ENCODE assay signal across 1 cellular context in genomic region chr20:31523361-31524283, GRCh38.
TF ChIP-seq lines count a peak whose summit lies in the region.

No MANE protein-coding gene starts in this region.

TF ChIP-seq in HepG2, 621 proteins besides CTCF, POLR2A, EP300 and RAD21 (continued from another document and continues in another):
- TF ChIP-seq ZFP90 (CRISPR knock-in tag; IDR thresholded peaks at IDR 0.05; ENCODE audit: borderline replicate concordance) (no peak), ZNF557 (CRISPR knock-in tag; IDR thresholded peaks at IDR 0.05) (no peak), ZFP36L2 (CRISPR knock-in tag; IDR thresholded peaks at IDR 0.05) (no peak), ZNF18 (CRISPR knock-in tag; IDR thresholded peaks at IDR 0.05; ENCODE audit: insufficient replicate concordance) (no peak), RBFOX2 (IDR thresholded peaks at IDR 0.05; ENCODE audit: low read depth, low read length) (peak; percentile 39), ZNF496 (CRISPR knock-in tag; IDR thresholded peaks at IDR 0.05; ENCODE audit: insufficient replicate concordance) (no peak), HNF4A (CRISPR knock-in tag; IDR thresholded peaks at IDR 0.05) (no peak), PITX1 (CRISPR knock-in tag; IDR thresholded peaks at IDR 0.05) (no peak), YY1 (IDR thresholded peaks at IDR 0.05; ENCODE audit: insufficient read depth, insufficient replicate concordance, low read depth, low read length) (no peak), FOXO4 (CRISPR knock-in tag; conservative IDR thresholded peaks at IDR 0.05) (no peak), ZNF512 (CRISPR knock-in tag; IDR thresholded peaks at IDR 0.05) (no peak), RBM22 (optimal IDR thresholded peaks at IDR 0.05; ENCODE audit: low read length) (peak; percentile 14), ATF7 (IDR thresholded peaks at IDR 0.05) (no peak), ATF7 (CRISPR knock-in tag; IDR thresholded peaks at IDR 0.05) (no peak), FOXO1 (CRISPR knock-in tag; IDR thresholded peaks at IDR 0.05) (no peak), NFE2L1 (CRISPR knock-in tag; IDR thresholded peaks at IDR 0.05; ENCODE audit: borderline replicate concordance) (no peak), ZNF770 (CRISPR knock-in tag; IDR thresholded peaks at IDR 0.05) (peak; percentile 46; the same call in 1 of the 2 replicates), SCMH1 (CRISPR knock-in tag; IDR thresholded peaks at IDR 0.05; ENCODE audit: borderline replicate concordance) (no peak), RNF219 (CRISPR knock-in tag; IDR thresholded peaks at IDR 0.05) (no peak), ZNF652 (CRISPR knock-in tag; IDR thresholded peaks at IDR 0.05; ENCODE audit: borderline replicate concordance, low read depth) (no peak), ZNF44 (CRISPR knock-in tag; IDR thresholded peaks at IDR 0.05) (no peak), ZNF574 (CRISPR knock-in tag; IDR thresholded peaks at IDR 0.05) (no peak), EHMT2 (IDR thresholded peaks at IDR 0.05; ENCODE audit: borderline replicate concordance, low read depth, low read length) (no peak), ZSCAN31 (CRISPR knock-in tag; IDR thresholded peaks at IDR 0.05; ENCODE audit: low read depth) (no peak), HNRNPUL1 (IDR thresholded peaks at IDR 0.05; ENCODE audit: low read depth, low read length) (no peak), ATM (IDR thresholded peaks at IDR 0.05; ENCODE audit: borderline replicate concordance) (no peak)
- TF ChIP-seq, protein P1, sequence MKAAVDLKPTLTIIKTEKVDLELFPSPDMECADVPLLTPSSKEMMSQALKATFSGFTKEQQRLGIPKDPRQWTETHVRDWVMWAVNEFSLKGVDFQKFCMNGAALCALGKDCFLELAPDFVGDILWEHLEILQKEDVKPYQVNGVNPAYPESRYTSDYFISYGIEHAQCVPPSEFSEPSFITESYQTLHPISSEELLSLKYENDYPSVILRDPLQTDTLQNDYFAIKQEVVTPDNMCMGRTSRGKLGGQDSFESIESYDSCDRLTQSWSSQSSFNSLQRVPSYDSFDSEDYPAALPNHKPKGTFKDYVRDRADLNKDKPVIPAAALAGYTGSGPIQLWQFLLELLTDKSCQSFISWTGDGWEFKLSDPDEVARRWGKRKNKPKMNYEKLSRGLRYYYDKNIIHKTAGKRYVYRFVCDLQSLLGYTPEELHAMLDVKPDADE (CRISPR knock-in tag; IDR thresholded peaks at IDR 0.05): no peak
- TF ChIP-seq, protein P2, sequence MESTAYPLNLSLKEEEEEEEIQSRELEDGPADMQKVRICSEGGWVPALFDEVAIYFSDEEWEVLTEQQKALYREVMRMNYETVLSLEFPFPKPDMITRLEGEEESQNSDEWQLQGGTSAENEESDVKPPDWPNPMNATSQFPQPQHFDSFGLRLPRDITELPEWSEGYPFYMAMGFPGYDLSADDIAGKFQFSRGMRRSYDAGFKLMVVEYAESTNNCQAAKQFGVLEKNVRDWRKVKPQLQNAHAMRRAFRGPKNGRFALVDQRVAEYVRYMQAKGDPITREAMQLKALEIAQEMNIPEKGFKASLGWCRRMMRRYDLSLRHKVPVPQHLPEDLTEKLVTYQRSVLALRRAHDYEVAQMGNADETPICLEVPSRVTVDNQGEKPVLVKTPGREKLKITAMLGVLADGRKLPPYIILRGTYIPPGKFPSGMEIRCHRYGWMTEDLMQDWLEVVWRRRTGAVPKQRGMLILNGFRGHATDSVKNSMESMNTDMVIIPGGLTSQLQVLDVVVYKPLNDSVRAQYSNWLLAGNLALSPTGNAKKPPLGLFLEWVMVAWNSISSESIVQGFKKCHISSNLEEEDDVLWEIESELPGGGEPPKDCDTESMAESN (CRISPR knock-in tag; conservative IDR thresholded peaks at IDR 0.05): no peak
- TF ChIP-seq, protein P3, sequence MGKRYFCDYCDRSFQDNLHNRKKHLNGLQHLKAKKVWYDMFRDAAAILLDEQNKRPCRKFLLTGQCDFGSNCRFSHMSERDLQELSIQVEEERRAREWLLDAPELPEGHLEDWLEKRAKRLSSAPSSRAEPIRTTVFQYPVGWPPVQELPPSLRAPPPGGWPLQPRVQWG (CRISPR knock-in tag; IDR thresholded peaks at IDR 0.05; ENCODE audit: borderline replicate concordance, low read depth): no peak
- TF ChIP-seq, protein P4, sequence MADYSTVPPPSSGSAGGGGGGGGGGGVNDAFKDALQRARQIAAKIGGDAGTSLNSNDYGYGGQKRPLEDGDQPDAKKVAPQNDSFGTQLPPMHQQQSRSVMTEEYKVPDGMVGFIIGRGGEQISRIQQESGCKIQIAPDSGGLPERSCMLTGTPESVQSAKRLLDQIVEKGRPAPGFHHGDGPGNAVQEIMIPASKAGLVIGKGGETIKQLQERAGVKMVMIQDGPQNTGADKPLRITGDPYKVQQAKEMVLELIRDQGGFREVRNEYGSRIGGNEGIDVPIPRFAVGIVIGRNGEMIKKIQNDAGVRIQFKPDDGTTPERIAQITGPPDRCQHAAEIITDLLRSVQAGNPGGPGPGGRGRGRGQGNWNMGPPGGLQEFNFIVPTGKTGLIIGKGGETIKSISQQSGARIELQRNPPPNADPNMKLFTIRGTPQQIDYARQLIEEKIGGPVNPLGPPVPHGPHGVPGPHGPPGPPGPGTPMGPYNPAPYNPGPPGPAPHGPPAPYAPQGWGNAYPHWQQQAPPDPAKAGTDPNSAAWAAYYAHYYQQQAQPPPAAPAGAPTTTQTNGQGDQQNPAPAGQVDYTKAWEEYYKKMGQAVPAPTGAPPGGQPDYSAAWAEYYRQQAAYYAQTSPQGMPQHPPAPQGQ (CRISPR knock-in tag; IDR thresholded peaks at IDR 0.05; ENCODE audit: borderline replicate concordance): no peak
- TF ChIP-seq, protein P5, sequence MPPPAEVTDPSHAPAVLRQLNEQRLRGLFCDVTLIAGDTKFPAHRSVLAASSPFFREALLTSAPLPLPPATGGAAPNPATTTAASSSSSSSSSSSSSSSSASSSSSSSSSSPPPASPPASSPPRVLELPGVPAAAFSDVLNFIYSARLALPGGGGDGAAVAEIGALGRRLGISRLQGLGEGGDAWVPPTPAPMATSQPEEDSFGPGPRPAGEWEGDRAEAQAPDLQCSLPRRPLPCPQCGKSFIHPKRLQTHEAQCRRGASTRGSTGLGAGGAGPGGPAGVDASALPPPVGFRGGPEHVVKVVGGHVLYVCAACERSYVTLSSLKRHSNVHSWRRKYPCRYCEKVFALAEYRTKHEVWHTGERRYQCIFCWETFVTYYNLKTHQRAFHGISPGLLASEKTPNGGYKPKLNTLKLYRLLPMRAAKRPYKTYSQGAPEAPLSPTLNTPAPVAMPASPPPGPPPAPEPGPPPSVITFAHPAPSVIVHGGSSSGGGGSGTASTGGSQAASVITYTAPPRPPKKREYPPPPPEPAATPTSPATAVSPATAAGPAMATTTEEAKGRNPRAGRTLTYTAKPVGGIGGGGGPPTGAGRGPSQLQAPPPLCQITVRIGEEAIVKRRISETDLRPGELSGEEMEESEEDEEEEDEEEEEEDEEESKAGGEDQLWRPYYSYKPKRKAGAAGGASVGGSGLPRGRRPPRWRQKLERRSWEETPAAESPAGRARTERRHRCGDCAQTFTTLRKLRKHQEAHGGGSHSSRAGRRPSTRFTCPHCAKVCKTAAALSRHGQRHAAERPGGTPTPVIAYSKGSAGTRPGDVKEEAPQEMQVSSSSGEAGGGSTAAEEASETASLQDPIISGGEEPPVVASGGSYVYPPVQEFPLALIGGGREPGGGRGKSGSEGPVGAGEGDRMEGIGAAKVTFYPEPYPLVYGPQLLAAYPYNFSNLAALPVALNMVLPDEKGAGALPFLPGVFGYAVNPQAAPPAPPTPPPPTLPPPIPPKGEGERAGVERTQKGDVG (CRISPR knock-in tag; IDR thresholded peaks at IDR 0.05; ENCODE audit: borderline replicate concordance): no peak
- TF ChIP-seq, protein P6, sequence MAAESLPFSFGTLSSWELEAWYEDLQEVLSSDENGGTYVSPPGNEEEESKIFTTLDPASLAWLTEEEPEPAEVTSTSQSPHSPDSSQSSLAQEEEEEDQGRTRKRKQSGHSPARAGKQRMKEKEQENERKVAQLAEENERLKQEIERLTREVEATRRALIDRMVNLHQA (CRISPR knock-in tag; IDR thresholded peaks at IDR 0.05): no peak
- TF ChIP-seq, protein P7, sequence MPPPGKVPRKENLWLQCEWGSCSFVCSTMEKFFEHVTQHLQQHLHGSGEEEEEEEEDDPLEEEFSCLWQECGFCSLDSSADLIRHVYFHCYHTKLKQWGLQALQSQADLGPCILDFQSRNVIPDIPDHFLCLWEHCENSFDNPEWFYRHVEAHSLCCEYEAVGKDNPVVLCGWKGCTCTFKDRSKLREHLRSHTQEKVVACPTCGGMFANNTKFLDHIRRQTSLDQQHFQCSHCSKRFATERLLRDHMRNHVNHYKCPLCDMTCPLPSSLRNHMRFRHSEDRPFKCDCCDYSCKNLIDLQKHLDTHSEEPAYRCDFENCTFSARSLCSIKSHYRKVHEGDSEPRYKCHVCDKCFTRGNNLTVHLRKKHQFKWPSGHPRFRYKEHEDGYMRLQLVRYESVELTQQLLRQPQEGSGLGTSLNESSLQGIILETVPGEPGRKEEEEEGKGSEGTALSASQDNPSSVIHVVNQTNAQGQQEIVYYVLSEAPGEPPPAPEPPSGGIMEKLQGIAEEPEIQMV (CRISPR knock-in tag; IDR thresholded peaks at IDR 0.05; ENCODE audit: low read depth): no peak
